13 cellular contexts compared by ENCODE assay signal in genomic region chr2:102801098-102801718, GRCh38. TPM values are rescaled to one million over a fixed set of nuclear protein-coding genes. Genes with fewer than 3 reads are reported as not detected.
DNase-seq lines count a peak whose midpoint lies in the region; ATAC-seq and TF ChIP-seq lines count a peak whose summit lies in the region.
"Had no signal": no experiment of that assay in that cellular context is flagged by ENCODE, and none has a peak within 500 bp of the region (broad histone marks: within the 10 kb centered on the region; RNA-seq: fewer than 3 reads in every experiment).

No MANE protein-coding gene starts in this region.

- H3K9me3 ChIP-seq in NT2/D1 (ENCODE audit: insufficient read depth, low read length) = peaks cover 26% of the 10 kb centered on the region

- H3K4me3 ChIP-seq in NT2/D1 (ENCODE audit: insufficient read length, low read depth) = no peak overlapping the region
- H3K4me3 ChIP-seq: smooth muscle cell had no signal

- H3K27me3 ChIP-seq in NT2/D1 (ENCODE audit: insufficient read depth, insufficient read length) = no peaks in the 10 kb centered on the region

- H3K9ac ChIP-seq in NT2/D1 (ENCODE audit: insufficient read length, low read depth) = no peak overlapping the region

- H3K27me3 Mint-ChIP-seq in progenitor cell of endocrine pancreas = no peaks in the 10 kb centered on the region
- H3K27me3 Mint-ChIP-seq: activated naive CD8-positive, alpha-beta T cell treated with anti-CD3 and anti-CD28 coated beads, Interleukin-2, amount 50 U/mL, for 24 hours; T-helper 17 cell; type B pancreatic cell had no signal

- H3K4me1 Mint-ChIP-seq in progenitor cell of endocrine pancreas (ENCODE audit: low read depth) = peaks cover 2% of the 10 kb centered on the region

- TF ChIP-seq CTCF in progenitor cell of endocrine pancreas (IDR thresholded peaks at IDR 0.05; ENCODE audit: unreplicated experiment) = no peak

- peaks cover 3% of the 10 kb centered on the region for H3K36me3 ChIP-seq in NT2/D1 (ENCODE audit: insufficient read depth, insufficient read length, low read length)

- peaks cover 2% of the 10 kb centered on the region for H3K4me1 ChIP-seq in NT2/D1 (ENCODE audit: insufficient read depth, insufficient read length)

- no peak for ATAC-seq in GM19023 (IDR thresholded peaks at IDR 0.05; ENCODE audit: unreplicated experiment)
- no peak for ATAC-seq in GM21381 (IDR thresholded peaks at IDR 0.05; ENCODE audit: unreplicated experiment)
- ATAC-seq: activated naive CD8-positive, alpha-beta T cell treated with anti-CD3 and anti-CD28 coated beads, Interleukin-2, amount 50 U/mL, for 24 hours; T-helper 17 cell had no signal

- no peak overlapping the region for H3K4me3 Mint-ChIP-seq in progenitor cell of endocrine pancreas (ENCODE audit: low read depth)
- H3K4me3 Mint-ChIP-seq: activated naive CD8-positive, alpha-beta T cell treated with anti-CD3 and anti-CD28 coated beads, Interleukin-2, amount 50 U/mL, for 24 hours; T-helper 17 cell; type B pancreatic cell had no signal

- H3K36me3 Mint-ChIP-seq in progenitor cell of endocrine pancreas (ENCODE audit: insufficient read depth) = peaks cover 55% of the 10 kb centered on the region

- peaks cover 35% of the 10 kb centered on the region for H3K9me3 Mint-ChIP-seq in progenitor cell of endocrine pancreas (ENCODE audit: low read depth)

- H3K27ac Mint-ChIP-seq in progenitor cell of endocrine pancreas = no peak overlapping the region
- H3K27ac Mint-ChIP-seq: activated naive CD8-positive, alpha-beta T cell treated with anti-CD3 and anti-CD28 coated beads, Interleukin-2, amount 50 U/mL, for 24 hours; T-helper 17 cell; type B pancreatic cell had no signal

- DNase-seq in NCI-H2171 treated with DMSO at 0.1 percent for 48 hours (lab: John Stamatoyannopoulos, UW) (peak; percentile 13), NCI-H2171 (lab: John Stamatoyannopoulos, UW) (no peak), NT2/D1 (ENCODE audit: low read depth, low spot score) (peak; percentile 3), fibroblast of gingiva (ENCODE audit: low read depth) (peak; percentile 3), myocyte (ENCODE audit: low read depth) (peak; percentile 39), progenitor cell of endocrine pancreas (ENCODE audit: low spot score, unreplicated experiment) (no peak)
- DNase-seq: activated naive CD8-positive, alpha-beta T cell treated with anti-CD3 and anti-CD28 coated beads, Interleukin-2, amount 50 U/mL, for 24 hours; effector CD8-positive, alpha-beta T cell; T-helper 17 cell had no signal

RNA-seq across cellular contexts. Expression of gene TMEM182, which starts 39.4 kb away (rescaled TPM):
- total RNA-seq in myocyte (25.5 and 29.7 TPM in 2 replicates), progenitor cell of endocrine pancreas (6.4 and 8.1 TPM in 2 replicates)
- polyA plus RNA-seq in myocyte (2012) = 26.9 TPM

Comparison
In these comparisons a context has a peak if more than half of its experiments do, and no peak if none do; other contexts are left out.
1. DNase-seq: peak in NCI-H2171 treated with DMSO at 0.1 percent for 48 hours (single experiment), NT2/D1 (single experiment), fibroblast of gingiva (single experiment) and myocyte (single experiment); none in NCI-H2171 (single experiment) and progenitor cell of endocrine pancreas (single experiment).